In the genomic region with DNA sequence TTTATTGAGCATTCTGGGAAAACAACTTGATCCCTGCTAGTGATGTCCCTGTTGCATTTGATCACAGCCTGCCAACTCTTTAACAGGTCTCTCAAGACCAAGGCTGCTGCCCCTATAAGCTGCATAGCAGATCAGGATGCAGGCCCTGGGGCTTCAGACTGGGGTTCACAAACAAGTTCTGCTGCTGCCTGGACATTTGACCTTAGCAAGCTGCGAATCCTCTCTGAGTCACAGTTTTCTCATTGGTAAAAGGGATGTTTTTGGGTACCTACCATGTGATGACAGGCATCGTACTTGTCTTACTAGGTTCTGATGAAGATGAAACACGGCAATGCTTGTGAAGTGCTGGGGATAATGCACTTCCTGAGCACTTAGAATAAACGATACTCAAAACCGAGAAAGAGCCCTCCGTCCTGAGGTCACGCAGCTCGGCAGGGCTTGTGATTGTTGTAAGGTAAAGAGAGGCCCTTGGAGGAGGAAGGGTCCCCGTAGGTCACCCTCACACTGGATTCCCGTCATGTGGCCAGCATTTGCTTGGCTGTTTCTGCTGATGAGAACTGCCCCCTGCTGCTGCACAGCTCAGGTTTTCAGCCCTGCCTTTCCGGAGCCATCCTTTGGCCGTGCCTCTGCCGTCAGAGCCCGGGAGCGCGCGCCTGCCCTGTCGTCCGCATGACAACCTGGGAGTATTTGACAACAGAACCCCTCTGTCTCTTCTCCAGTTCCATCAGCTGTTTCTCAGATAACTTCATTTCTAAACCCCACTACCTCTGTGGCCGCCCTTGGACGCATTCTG, we compare ENCODE assay signal across 14 cellular contexts. TPM values are rescaled to one million over a fixed set of nuclear protein-coding genes. Genes with fewer than 3 reads are reported as not detected.
DNase-seq lines count a peak whose midpoint lies in the region; ATAC-seq and TF ChIP-seq lines count a peak whose summit lies in the region.
"Had no signal": no experiment of that assay in that cellular context is flagged by ENCODE, and none has a peak within 500 bp of the region (broad histone marks: within the 10 kb centered on the region; RNA-seq: fewer than 3 reads in every experiment).

No MANE protein-coding gene starts in this region.

- H3K36me3 Mint-ChIP-seq in endothelial cell (ENCODE audit: low read depth, unreplicated experiment) (peaks cover 28% of the 10 kb centered on the region), nephron (ENCODE audit: low read depth) (peaks cover 16% of the 10 kb centered on the region)
- H3K36me3 Mint-ChIP-seq in activated T-cell treated with anti-CD3 and anti-CD28 coated beads, Interleukin-2, amount 50 U/mL, for 24 hours (ENCODE audit: low read depth), result no peaks in the 10 kb centered on the region
- H3K36me3 Mint-ChIP-seq: activated CD4-positive, alpha-beta memory T cell treated with anti-CD3 and anti-CD28 coated beads for 36 hours had no signal

- H3K27ac ChIP-seq in heart left ventricle (peak overlapping the region in 11 of 12 donors; percentile 53 to 92 (median 73)), urinary bladder (ENCODE audit: low read depth) (peak overlapping the region; percentile 40)

- no peak for TF ChIP-seq POLR2A in heart left ventricle (IDR thresholded peaks at IDR 0.05)

- H3K4me1 ChIP-seq in heart left ventricle (peaks cover 16 to 53% (median 47%) of the 10 kb centered on the region in 12 donors), urinary bladder (ENCODE audit: insufficient read depth) (no peaks in the 10 kb centered on the region)

- H3K9me3 Mint-ChIP-seq in endothelial cell (ENCODE audit: unreplicated experiment), result no peaks in the 10 kb centered on the region
- H3K9me3 Mint-ChIP-seq in nephron, result no peaks in the 10 kb centered on the region
- no peaks in the 10 kb centered on the region for H3K9me3 Mint-ChIP-seq in activated T-cell treated with anti-CD3 and anti-CD28 coated beads, Interleukin-2, amount 50 U/mL, for 24 hours
- H3K9me3 Mint-ChIP-seq: activated CD4-positive, alpha-beta memory T cell treated with anti-CD3 and anti-CD28 coated beads for 36 hours; T-helper 1 cell treated with Interleukin-12 subunit alpha and Interleukin-12 subunit beta and Interleukin-4 antibody, amounts not matched to agents 30 μg/mL and 1 μg/mL, for 36 hours had no signal

- peaks cover 52% of the 10 kb centered on the region for H3K4me1 Mint-ChIP-seq in endothelial cell (ENCODE audit: unreplicated experiment)
- peaks cover 54% of the 10 kb centered on the region for H3K4me1 Mint-ChIP-seq in nephron
- H3K4me1 Mint-ChIP-seq in activated T-cell treated with anti-CD3 and anti-CD28 coated beads, Interleukin-2, amount 50 U/mL, for 24 hours (ENCODE audit: low read depth), result peaks cover 15% of the 10 kb centered on the region

- no peaks in the 10 kb centered on the region for H3K9me3 ChIP-seq in heart left ventricle

- H3K36me3 ChIP-seq in heart left ventricle (peaks cover 0 to 24% (median 5%) of the 10 kb centered on the region in 9 donors), urinary bladder (ENCODE audit: insufficient read depth) (no peaks in the 10 kb centered on the region)

- no peaks in the 10 kb centered on the region for H3K27me3 ChIP-seq in heart left ventricle

- peak overlapping the region in 1 of 12 donors; percentile 19 for H3K4me3 ChIP-seq in heart left ventricle
- H3K4me3 ChIP-seq in urinary bladder (ENCODE audit: low read depth, low read length), result no peak overlapping the region

- 45 to 71% (median 58%) methylated on average over 21 of the region's 21 CpGs for WGBS in heart left ventricle, 4 donors
- 79% methylated on average over 21 of the region's 21 CpGs for WGBS in urinary bladder

- peaks cover 8% of the 10 kb centered on the region for H3K27me3 Mint-ChIP-seq in endothelial cell (ENCODE audit: unreplicated experiment)
- H3K27me3 Mint-ChIP-seq in nephron (ENCODE audit: low read depth), result peaks cover 10% of the 10 kb centered on the region
- H3K27me3 Mint-ChIP-seq in activated T-cell treated with anti-CD3 and anti-CD28 coated beads, Interleukin-2, amount 50 U/mL, for 24 hours, result peaks cover 53% of the 10 kb centered on the region

- peak in 1 of 4 donors; percentile 10 for ATAC-seq in heart left ventricle

- intact Hi-C loops in heart left ventricle (cut with DNase I) (loop anchor here in 5 of 10 donors (2.0 to 5.0 kb wide), 2 partner anchors 34 to 36 kb away; no protein-coding TSS in a partner anchor), cardiac septum (cut with DNase I) (no loop called here)

- no peak overlapping the region for H3K4me3 Mint-ChIP-seq in endothelial cell (ENCODE audit: unreplicated experiment)
- no peak overlapping the region for H3K4me3 Mint-ChIP-seq in nephron
- no peak overlapping the region for H3K4me3 Mint-ChIP-seq in activated T-cell treated with anti-CD3 and anti-CD28 coated beads, Interleukin-2, amount 50 U/mL, for 24 hours
- H3K4me3 Mint-ChIP-seq: activated CD4-positive, alpha-beta memory T cell treated with anti-CD3 and anti-CD28 coated beads for 36 hours; T-helper 1 cell treated with Interleukin-12 subunit alpha and Interleukin-12 subunit beta and Interleukin-4 antibody, amounts not matched to agents 30 μg/mL and 1 μg/mL, for 36 hours had no signal

- no peak for DNase-seq in heart left ventricle
- DNase-seq in cardiac septum (ENCODE audit: low spot score), result no peak
- DNase-seq in endothelial cell (ENCODE audit: low spot score), result no peak
- no peak for DNase-seq in COLO829 (ENCODE audit: low spot score)
- no peak for DNase-seq in activated T-cell treated with anti-CD3 and anti-CD28 coated beads, Interleukin-2, amount 50 U/mL, for 24 hours
- no peak for DNase-seq in middle frontal gyrus (ENCODE audit: extremely low spot score, low spot score)
- DNase-seq: activated CD4-positive, alpha-beta memory T cell treated with anti-CD3 and anti-CD28 coated beads for 36 hours; activated gamma-delta T cell; DMS 273 treated with DMSO at 0.1 percent for 48 hours; KG1; NCI-H2171 had no signal

- TF ChIP-seq CTCF in heart left ventricle (IDR thresholded peaks at IDR 0.05) (no peak), endothelial cell (IDR thresholded peaks at IDR 0.05; ENCODE audit: unreplicated experiment) (no peak), nephron (IDR thresholded peaks at IDR 0.05; ENCODE audit: unreplicated experiment in 3 of 3) (no peak)

- peak overlapping the region; percentile 86 for H3K27ac Mint-ChIP-seq in endothelial cell (ENCODE audit: unreplicated experiment)
- H3K27ac Mint-ChIP-seq in nephron, result peak overlapping the region; percentile 54 to 98 (median 74)
- no peak overlapping the region for H3K27ac Mint-ChIP-seq in activated T-cell treated with anti-CD3 and anti-CD28 coated beads, Interleukin-2, amount 50 U/mL, for 24 hours
- H3K27ac Mint-ChIP-seq: activated CD4-positive, alpha-beta memory T cell treated with anti-CD3 and anti-CD28 coated beads for 36 hours; T-helper 1 cell treated with Interleukin-12 subunit alpha and Interleukin-12 subunit beta and Interleukin-4 antibody, amounts not matched to agents 30 μg/mL and 1 μg/mL, for 36 hours had no signal

RNA-seq across cellular contexts. Expression of a gene that starts 39.1 kb away (rescaled TPM):
- total RNA-seq in heart left ventricle, result 100 to 1,000 TPM in 8 of 9 donors, 10 to 100 TPM in 1; 70.0 to 387 (median 158) TPM
- 100 to 1,000 TPM; 109 to 120 TPM for polyA plus RNA-seq in heart left ventricle
- total RNA-seq in cardiac septum, result 299 TPM
- 116 TPM for total RNA-seq in endothelial cell (ENCODE audit: unreplicated experiment)
- 33.3 TPM for total RNA-seq in urinary bladder
- polyA plus RNA-seq in urinary bladder, result 50.4 TPM
